Comparison of ENCODE assay signal across 7 cellular contexts in the genomic region with DNA sequence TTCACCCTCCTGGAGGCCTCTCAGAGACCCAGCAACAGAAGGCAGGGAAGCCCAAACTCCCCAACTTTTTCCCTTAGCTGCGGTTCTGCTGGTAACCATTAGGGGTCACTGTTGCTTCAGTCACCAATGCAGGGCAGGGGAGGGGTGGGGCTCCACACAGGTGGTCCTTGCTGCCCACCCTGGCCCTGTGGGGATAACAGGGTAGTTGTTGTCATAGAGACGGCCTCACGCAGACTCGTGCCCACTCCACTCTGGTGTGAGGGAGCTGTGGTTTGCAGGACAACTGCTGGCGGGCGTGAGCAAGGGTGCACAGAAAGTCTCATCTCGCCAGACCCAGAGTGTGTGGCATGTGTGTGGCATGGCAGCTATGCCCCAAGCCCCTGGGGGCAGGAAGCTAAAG. TPM values are rescaled to one million over a fixed set of nuclear protein-coding genes. Genes with fewer than 3 reads are reported as not detected.
DNase-seq lines count a peak whose midpoint lies in the region; TF ChIP-seq lines count a peak whose summit lies in the region.

No MANE protein-coding gene starts in this region.

- H3K36me3 Mint-ChIP-seq in activated T-cell treated with anti-CD3 and anti-CD28 coated beads, Interleukin-2, amount 50 U/mL, for 24 hours (ENCODE audit: low read depth) = no peaks in the 10 kb centered on the region

- no peaks in the 10 kb centered on the region for H3K36me3 ChIP-seq in sigmoid colon

- H3K4me1 Mint-ChIP-seq in activated T-cell treated with anti-CD3 and anti-CD28 coated beads, Interleukin-2, amount 50 U/mL, for 24 hours (ENCODE audit: low read depth) = peaks cover 35% of the 10 kb centered on the region

- DNase-seq in GM10266 (ENCODE audit: extremely low spot score) = peak; percentile 71
- peak; percentile 20 for DNase-seq in NCI-H1092 (lab: John Stamatoyannopoulos, UW)
- DNase-seq in activated T-cell treated with anti-CD3 and anti-CD28 coated beads, Interleukin-2, amount 50 U/mL, for 24 hours = peak; percentile 67
- peak; percentile 13 for DNase-seq in fibroblast of villous mesenchyme (ENCODE audit: low read depth)
- no peak for DNase-seq in sigmoid colon
- DNase-seq in middle frontal gyrus (ENCODE audit: extremely low spot score, low spot score) = no peak
- DNase-seq in T1000 (lab: John Stamatoyannopoulos, UW) = no peak

- H3K9me3 ChIP-seq in sigmoid colon = no peaks in the 10 kb centered on the region

- WGBS in sigmoid colon, 2 donors = 24 to 32% methylated on average over 7 of the region's 7 CpGs

- H3K27me3 ChIP-seq in sigmoid colon = peaks cover 0 to 71% (median 9%) of the 10 kb centered on the region in 3 donors

- intact Hi-C loops in sigmoid colon (cut with DNase I) = loop anchor here (10.0 kb wide), 1 partner anchor 86 kb away; the partner anchor contains the start of gene LRRC71

- TF ChIP-seq CTCF in GM10266 (IDR thresholded peaks at IDR 0.05; ENCODE audit: control insufficient read depth, insufficient read depth, low read depth, missing control alignments) (peak; percentile 91), fibroblast of villous mesenchyme (IDR thresholded peaks at IDR 0.05; ENCODE audit: insufficient read depth, low read depth, low read length) (peak; percentile 96), sigmoid colon (IDR thresholded peaks at IDR 0.05) (peak; percentile 36 to 83 (median 66))

- no peak overlapping the region for H3K4me3 Mint-ChIP-seq in activated T-cell treated with anti-CD3 and anti-CD28 coated beads, Interleukin-2, amount 50 U/mL, for 24 hours

- no peak for TF ChIP-seq POLR2A in sigmoid colon (IDR thresholded peaks at IDR 0.05)

- no peak overlapping the region for H3K27ac Mint-ChIP-seq in activated T-cell treated with anti-CD3 and anti-CD28 coated beads, Interleukin-2, amount 50 U/mL, for 24 hours

- TF ChIP-seq EP300 in sigmoid colon (IDR thresholded peaks at IDR 0.05) = no peak

- H3K27me3 Mint-ChIP-seq in activated T-cell treated with anti-CD3 and anti-CD28 coated beads, Interleukin-2, amount 50 U/mL, for 24 hours = peaks cover 57% of the 10 kb centered on the region

- no peak overlapping the region for H3K27ac ChIP-seq in sigmoid colon

- H3K4me3 ChIP-seq in fibroblast of villous mesenchyme (ENCODE audit: low read depth, low read length) (no peak overlapping the region), sigmoid colon (no peak overlapping the region)

- no peaks in the 10 kb centered on the region for H3K4me1 ChIP-seq in sigmoid colon

- no peaks in the 10 kb centered on the region for H3K9me3 Mint-ChIP-seq in activated T-cell treated with anti-CD3 and anti-CD28 coated beads, Interleukin-2, amount 50 U/mL, for 24 hours

RNA-seq across cellular contexts. Expression of gene INSRR, which starts 19.9 kb away (rescaled TPM):
- not detected in 2 replicates for total RNA-seq in fibroblast of villous mesenchyme
- total RNA-seq in sigmoid colon = not detected
- polyA plus RNA-seq in sigmoid colon = under 1 TPM in 1 of 3 donors, not detected in 2; 0.06 TPM

RNA-seq across cellular contexts. Expression of gene NTRK1, which starts 21.7 kb away (rescaled TPM):
- total RNA-seq in fibroblast of villous mesenchyme (not detected in 2 replicates), sigmoid colon (1 to 10 TPM; 1.5 to 4.9 (median 3.6) TPM)
- polyA plus RNA-seq in sigmoid colon = under 1 TPM in 2 of 3 donors, not detected in 1; 0.42 to 0.60 TPM

RNA-seq across cellular contexts. Expression of gene SH2D2A, which starts 22.3 kb away (rescaled TPM):
- total RNA-seq in fibroblast of villous mesenchyme (not detected in 2 replicates), sigmoid colon (1 to 10 TPM; 1.5 to 8.2 (median 4.3) TPM)
- polyA plus RNA-seq in sigmoid colon = 1 to 10 TPM in 2 of 3 donors, under 1 TPM in 1; 0.69 to 7.9 (median 1.2) TPM

RNA-seq across cellular contexts. Expression of gene PEAR1, which starts 54.5 kb away (rescaled TPM):
- total RNA-seq in fibroblast of villous mesenchyme = 11.3 and 12.1 TPM in 2 replicates
- total RNA-seq in sigmoid colon = 1 to 10 TPM; 3.6 to 8.3 (median 5.6) TPM
- 1 to 10 TPM in 1 of 3 donors, under 1 TPM in 2; under 0.01 to 3.8 (median 0.69) TPM for polyA plus RNA-seq in sigmoid colon

Comparison
In these comparisons a context has a peak if more than half of its experiments do, and no peak if none do; other contexts are left out.
1. DNase-seq: peak in GM10266 (single experiment), NCI-H1092 (single experiment), activated T-cell treated with anti-CD3 and anti-CD28 coated beads, Interleukin-2, amount 50 U/mL, for 24 hours (single experiment) and fibroblast of villous mesenchyme (single experiment); none in sigmoid colon (single experiment), middle frontal gyrus (single experiment) and T1000 (single experiment).
2. Peak in every context shown above with its lines, with median percentiles within 50 percentile points of each other: CTCF ChIP-seq.